In the genomic region with DNA sequence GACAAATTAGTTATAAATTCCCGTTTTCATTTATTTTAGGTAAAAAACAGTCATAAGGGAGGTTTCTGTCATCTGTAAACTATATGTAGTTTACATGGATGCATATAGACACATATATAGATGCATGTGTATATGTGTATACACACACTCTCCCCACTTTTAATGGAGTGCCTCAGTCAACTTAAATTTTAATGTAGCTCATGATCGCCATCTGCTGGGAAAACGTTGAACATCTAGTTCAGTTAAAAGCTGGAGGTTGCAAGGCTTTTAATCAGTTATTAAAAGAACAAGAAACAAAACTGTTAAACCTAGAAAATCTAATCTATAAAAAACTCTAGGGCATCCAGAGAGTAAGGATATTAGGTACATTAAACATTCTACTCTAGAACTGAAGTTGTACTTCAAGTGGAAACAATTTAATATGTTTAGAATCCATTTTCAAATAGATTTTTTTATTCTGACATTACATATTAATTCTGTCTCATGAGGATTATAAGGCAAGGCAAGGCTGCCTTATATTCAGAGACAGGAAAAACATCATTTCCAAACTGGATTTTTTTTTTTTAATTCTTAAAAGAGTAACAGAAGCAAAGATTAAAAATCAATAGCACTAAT, we compare ENCODE assay signal across 7 cellular contexts.
DNase-seq lines count a peak whose midpoint lies in the region; ATAC-seq and TF ChIP-seq lines count a peak whose summit lies in the region.

No MANE protein-coding gene starts in this region.

- H3K36me3 ChIP-seq in neutrophil, result peaks cover 63% of the 10 kb centered on the region

- no peaks in the 10 kb centered on the region for H3K4me1 ChIP-seq in neutrophil (ENCODE audit: control insufficient read depth in 1 of 2, insufficient read depth in 1 of 2, low read depth in 1 of 2, low read length in 1 of 2)

- H3K27ac ChIP-seq in neutrophil, result no peak overlapping the region

- TF ChIP-seq CTCF in neutrophil (IDR thresholded peaks at IDR 0.05), result peak; percentile 35

- ATAC-seq in GM21515 (IDR thresholded peaks at IDR 0.05; ENCODE audit: unreplicated experiment), result peak; percentile 57

- H3K4me3 ChIP-seq in neutrophil (ENCODE audit: low read depth in 1 of 2, low read length in 1 of 2), result no peak overlapping the region

- no peaks in the 10 kb centered on the region for H3K9me3 ChIP-seq in neutrophil

- no peaks in the 10 kb centered on the region for H3K27me3 ChIP-seq in neutrophil

- DNase-seq in EL (peak; percentile 37), NCI-H1694 treated with DMSO at 0.1 percent for 48 hours (lab: John Stamatoyannopoulos, UW) (peak; percentile 15), fibroblast of gingiva (ENCODE audit: low read depth) (peak; percentile 13), DMS153 treated with DMSO at 0.1 percent for 48 hours (lab: John Stamatoyannopoulos, UW; ENCODE audit: unreplicated experiment) (no peak)
- peak; percentile 9 to 20 for DNase-seq in activated CD4-positive, alpha-beta T cell treated with anti-CD3 and anti-CD28 coated beads, Interleukin-2, amount 50 U/mL, for 4 hours
